In genomic region chr6:33838979-33839378, GRCh38 we compare ENCODE assay signal across 21 cellular contexts. TPM values are rescaled to one million over a fixed set of nuclear protein-coding genes. Genes with fewer than 3 reads are reported as not detected.
DNase-seq lines count a peak whose midpoint lies in the region; ATAC-seq and TF ChIP-seq lines count a peak whose summit lies in the region.
"Had no signal": no experiment of that assay in that cellular context is flagged by ENCODE, and none has a peak within 500 bp of the region (broad histone marks: within the 10 kb centered on the region; RNA-seq: fewer than 3 reads in every experiment).

No MANE protein-coding gene starts in this region.

- H3F3A ChIP-seq in smooth muscle cell (ENCODE audit: low read depth), result peaks cover 14% of the 10 kb centered on the region

- H3K9me3 ChIP-seq in smooth muscle cell (replicated peaks; ENCODE audit: low read depth), result no peaks in the 10 kb centered on the region
- H3K9me3 ChIP-seq in CD4-positive, alpha-beta memory T cell (ENCODE audit: control insufficient read depth in 1 of 2, low read length in 2 of 2), result no peaks in the 10 kb centered on the region
- H3K9me3 ChIP-seq: adrenal gland, thoracic aorta had no signal

- H2AFZ ChIP-seq in smooth muscle cell (ENCODE audit: low read depth), result peak overlapping the region; percentile 57

- no peak for ATAC-seq in activated CD4-positive, alpha-beta T cell treated with anti-CD3 and anti-CD28 coated beads for 36 hours
- peak; percentile 20 for ATAC-seq in foreskin keratinocyte
- ATAC-seq in GM21619 (IDR thresholded peaks at IDR 0.05; ENCODE audit: unreplicated experiment), result no peak
- no peak for ATAC-seq in natural killer cell

- POLR2A ChIA-PET in activated CD4-positive, alpha-beta T cell treated with anti-CD3 and anti-CD28 coated beads for 36 hours (lab: Charles Lee), result interaction anchor here (0.5 kb wide), 1 partner anchor 1512 kb away, joined by 5 read pairs; no protein-coding TSS in a partner anchor
- POLR2A ChIA-PET in CD4-positive, alpha-beta memory T cell (lab: Charles Lee; ENCODE audit: partially characterized antibody), result interaction anchor here (1.2 to 1.3 kb wide), 3 partner anchors 9 to 18 kb away, joined by 3 to 6 read pairs (median 3); no protein-coding TSS in a partner anchor

- H3K4me1 ChIP-seq in foreskin keratinocyte (peaks cover 39% of the 10 kb centered on the region), smooth muscle cell (ENCODE audit: low read depth) (peaks cover 19% of the 10 kb centered on the region)
- H3K4me1 ChIP-seq in CD4-positive, alpha-beta memory T cell (ENCODE audit: insufficient read depth, low read length), result peaks cover 18% of the 10 kb centered on the region

- peaks cover 4% of the 10 kb centered on the region for H3K9me3 Mint-ChIP-seq in activated CD4-positive, alpha-beta T cell treated with anti-CD3 and anti-CD28 coated beads, Interleukin-2, amount 10 ng/mL, durations not matched to agents 24 days and 14 days
- H3K9me3 Mint-ChIP-seq in activated CD4-positive, alpha-beta T cell treated with anti-CD3 and anti-CD28 coated beads for 36 hours (ENCODE audit: low read depth), result no peaks in the 10 kb centered on the region
- peaks cover 0 to 2% of the 10 kb centered on the region in 2 donors for H3K9me3 Mint-ChIP-seq in natural killer cell
- H3K9me3 Mint-ChIP-seq in CD4-positive, alpha-beta memory T cell, result peaks cover 0 to 7% (median 1%) of the 10 kb centered on the region in 8 donors

- H3K27ac Mint-ChIP-seq in activated CD4-positive, alpha-beta T cell treated with anti-CD3 and anti-CD28 coated beads, Interleukin-2, amount 10 ng/mL, durations not matched to agents 24 days and 14 days, result peak overlapping the region; percentile 45
- H3K27ac Mint-ChIP-seq in activated CD4-positive, alpha-beta T cell treated with anti-CD3 and anti-CD28 coated beads for 36 hours, result no peak overlapping the region
- H3K27ac Mint-ChIP-seq in natural killer cell, result no peak overlapping the region
- peak overlapping the region in 1 of 7 donors; percentile 39 for H3K27ac Mint-ChIP-seq in CD4-positive, alpha-beta memory T cell
- H3K27ac Mint-ChIP-seq: WTC11 had no signal

- TF ChIP-seq CTCF in foreskin keratinocyte (conservative IDR thresholded peaks at IDR 0.05), result no peak
- TF ChIP-seq CTCF in smooth muscle cell (IDR thresholded peaks at IDR 0.05; ENCODE audit: borderline replicate concordance, insufficient read depth, poor library complexity, severe bottlenecking), result no peak
- TF ChIP-seq CTCF in natural killer cell (IDR thresholded peaks at IDR 0.05), result no peak

- H3K27me3 ChIP-seq in foreskin keratinocyte (no peaks in the 10 kb centered on the region), smooth muscle cell (ENCODE audit: low read depth) (no peaks in the 10 kb centered on the region)
- H3K27me3 ChIP-seq in CD4-positive, alpha-beta memory T cell (ENCODE audit: insufficient read depth, low read length), result no peaks in the 10 kb centered on the region
- H3K27me3 ChIP-seq: adrenal gland had no signal

- CTCF ChIA-PET in activated CD4-positive, alpha-beta T cell treated with anti-CD3 and anti-CD28 coated beads for 36 hours (lab: Charles Lee), result no interaction called here
- CTCF ChIA-PET in CD4-positive, alpha-beta memory T cell (lab: Charles Lee; ENCODE audit: partially characterized antibody), result interaction anchor here (0.8 kb wide), 1 partner anchor 23 kb away, joined by 3 read pairs; no protein-coding TSS in a partner anchor

- H3K9ac ChIP-seq in smooth muscle cell (ENCODE audit: low read depth), result peak overlapping the region; percentile 23

- no peaks in the 10 kb centered on the region for H3K36me3 Mint-ChIP-seq in activated CD4-positive, alpha-beta T cell treated with anti-CD3 and anti-CD28 coated beads, Interleukin-2, amount 10 ng/mL, durations not matched to agents 24 days and 14 days (ENCODE audit: low read depth)
- no peaks in the 10 kb centered on the region for H3K36me3 Mint-ChIP-seq in activated CD4-positive, alpha-beta T cell treated with anti-CD3 and anti-CD28 coated beads for 36 hours (ENCODE audit: low read depth)
- peaks cover 9% of the 10 kb centered on the region for H3K36me3 Mint-ChIP-seq in natural killer cell
- H3K36me3 Mint-ChIP-seq in CD4-positive, alpha-beta memory T cell, result no peaks in the 10 kb centered on the region
- H3K36me3 Mint-ChIP-seq: CD4-positive, CD25-positive, alpha-beta regulatory T cell had no signal

- 42% methylated on average over 10 of the region's 10 CpGs for WGBS in smooth muscle cell (ENCODE audit: low lambda C conversion rate)

- H3K36me3 ChIP-seq in smooth muscle cell (ENCODE audit: low read depth), result no peaks in the 10 kb centered on the region
- no peaks in the 10 kb centered on the region for H3K36me3 ChIP-seq in CD4-positive, alpha-beta memory T cell (ENCODE audit: insufficient read depth, low read length)
- H3K36me3 ChIP-seq: adrenal gland, thoracic aorta had no signal

- no peak for DNase-seq in activated CD4-positive, alpha-beta T cell treated with anti-CD3 and anti-CD28 coated beads, Interleukin-2, amount 10 ng/mL, durations not matched to agents 24 days and 14 days
- DNase-seq in activated CD4-positive, alpha-beta T cell treated with anti-CD3 and anti-CD28 coated beads for 36 hours, result no peak
- DNase-seq in SHP77 (lab: John Stamatoyannopoulos, UW) (peak; percentile 45 to 51), foreskin keratinocyte (peak; percentile 32 to 62), smooth muscle cell (lab: John Stamatoyannopoulos, UW; ENCODE audit: unreplicated experiment) (no peak), natural killer cell (no peak)
- no peak for DNase-seq in CD4-positive, alpha-beta memory T cell
- DNase-seq: CD4-positive, CD25-positive, alpha-beta regulatory T cell; central memory CD4-positive, alpha-beta T cell; NCI-H187; NCI-H446; retina; Right ventricle myocardium superior; T-helper 2 cell had no signal

- intact Hi-C loops in activated CD4-positive, alpha-beta T cell treated with anti-CD3 and anti-CD28 coated beads, Interleukin-2, amount 10 ng/mL, durations not matched to agents 24 days and 14 days (cut with micrococcal nuclease), result no loop called here
- intact Hi-C loops in activated CD4-positive, alpha-beta T cell treated with anti-CD3 and anti-CD28 coated beads for 36 hours (cut with DNase I, micrococcal nuclease), result no loop called here
- intact Hi-C loops in natural killer cell (cut with micrococcal nuclease), result no loop called here
- intact Hi-C loops in CD4-positive, alpha-beta memory T cell (cut with micrococcal nuclease), result no loop called here

- peaks cover 15% of the 10 kb centered on the region for H3K4me1 Mint-ChIP-seq in activated CD4-positive, alpha-beta T cell treated with anti-CD3 and anti-CD28 coated beads, Interleukin-2, amount 10 ng/mL, durations not matched to agents 24 days and 14 days
- H3K4me1 Mint-ChIP-seq in activated CD4-positive, alpha-beta T cell treated with anti-CD3 and anti-CD28 coated beads for 36 hours, result peaks cover 15% of the 10 kb centered on the region
- peaks cover 11% of the 10 kb centered on the region in 2 donors for H3K4me1 Mint-ChIP-seq in natural killer cell
- peaks cover 8 to 17% (median 12%) of the 10 kb centered on the region in 4 donors for H3K4me1 Mint-ChIP-seq in CD4-positive, alpha-beta memory T cell

- no peak overlapping the region for H3K4me3 Mint-ChIP-seq in activated CD4-positive, alpha-beta T cell treated with anti-CD3 and anti-CD28 coated beads, Interleukin-2, amount 10 ng/mL, durations not matched to agents 24 days and 14 days
- H3K4me3 Mint-ChIP-seq in activated CD4-positive, alpha-beta T cell treated with anti-CD3 and anti-CD28 coated beads for 36 hours, result no peak overlapping the region
- H3K4me3 Mint-ChIP-seq in natural killer cell, result no peak overlapping the region
- no peak overlapping the region for H3K4me3 Mint-ChIP-seq in CD4-positive, alpha-beta memory T cell
- H3K4me3 Mint-ChIP-seq: CD4-positive, CD25-positive, alpha-beta regulatory T cell; WTC11 had no signal

- no peaks in the 10 kb centered on the region for H3K79me2 ChIP-seq in smooth muscle cell (ENCODE audit: low read depth)

- H3K4me3 ChIP-seq in smooth muscle cell, result no peak overlapping the region
- no peak overlapping the region for H3K4me3 ChIP-seq in CD4-positive, alpha-beta memory T cell (ENCODE audit: low read length in 2 of 2)
- H3K4me3 ChIP-seq: adrenal gland, thoracic aorta had no signal

- H3K27ac ChIP-seq in foreskin keratinocyte, result no peak overlapping the region
- H3K27ac ChIP-seq in smooth muscle cell (ENCODE audit: low read depth), result peak overlapping the region; percentile 97
- H3K27ac ChIP-seq in CD4-positive, alpha-beta memory T cell (ENCODE audit: low read depth, low read length), result no peak overlapping the region
- H3K27ac ChIP-seq: thoracic aorta had no signal

- H4K20me1 ChIP-seq in smooth muscle cell (ENCODE audit: low read depth), result no peaks in the 10 kb centered on the region

- H3K4me2 ChIP-seq in smooth muscle cell, result peak overlapping the region; percentile 76

- peaks cover 10% of the 10 kb centered on the region for H3K27me3 Mint-ChIP-seq in activated CD4-positive, alpha-beta T cell treated with anti-CD3 and anti-CD28 coated beads, Interleukin-2, amount 10 ng/mL, durations not matched to agents 24 days and 14 days
- no peaks in the 10 kb centered on the region for H3K27me3 Mint-ChIP-seq in activated CD4-positive, alpha-beta T cell treated with anti-CD3 and anti-CD28 coated beads for 36 hours
- H3K27me3 Mint-ChIP-seq in natural killer cell (ENCODE audit: low read depth in 2 of 2), result peaks cover 47 to 51% of the 10 kb centered on the region in 2 donors
- H3K27me3 Mint-ChIP-seq in CD4-positive, alpha-beta memory T cell, result peaks cover 0 to 2% of the 10 kb centered on the region in 2 donors

RNA-seq across cellular contexts. Expression of gene MLN, which starts 35.2 kb away (rescaled TPM):
- not detected in 2 replicates for total RNA-seq in activated CD4-positive, alpha-beta T cell treated with anti-CD3 and anti-CD28 coated beads, Interleukin-2, amount 10 ng/mL, durations not matched to agents 24 days and 14 days
- total RNA-seq in activated CD4-positive, alpha-beta T cell treated with anti-CD3 and anti-CD28 coated beads for 36 hours, result not detected
- total RNA-seq in foreskin keratinocyte (not detected in 2 replicates), smooth muscle cell (not detected in 2 replicates), natural killer cell (not detected)
- polyA plus RNA-seq in foreskin keratinocyte (not detected in 2 replicates), smooth muscle cell (not detected in 2 replicates)
- total RNA-seq in CD4-positive, alpha-beta memory T cell, result not detected
- not detected for polyA plus RNA-seq in CD4-positive, alpha-beta memory T cell
- total RNA-seq: activated CD8-positive, alpha-beta memory T cell treated with anti-CD3 and anti-CD28 coated beads for 36 hours; adrenal gland; CD4-positive, CD25-positive, alpha-beta regulatory T cell; lung microvascular endothelial cell; M059J; Right ventricle myocardium superior; thoracic aorta; WTC11 had no signal
- polyA plus RNA-seq: adrenal gland; CD4-positive, CD25-positive, alpha-beta regulatory T cell had no signal

RNA-seq across cellular contexts. Expression of gene LEMD2, which starts 50.0 kb away (rescaled TPM):
- 64.3 and 66.4 TPM in 2 replicates for total RNA-seq in activated CD4-positive, alpha-beta T cell treated with anti-CD3 and anti-CD28 coated beads, Interleukin-2, amount 10 ng/mL, durations not matched to agents 24 days and 14 days
- 10 to 100 TPM; 55.2 to 61.5 TPM for total RNA-seq in activated CD4-positive, alpha-beta T cell treated with anti-CD3 and anti-CD28 coated beads for 36 hours
- total RNA-seq in foreskin keratinocyte (54.2 and 56.5 TPM in 2 replicates), smooth muscle cell (48.8 and 52.4 TPM in 2 replicates), natural killer cell (100 to 1,000 TPM; 109 to 133 (median 121) TPM)
- polyA plus RNA-seq in foreskin keratinocyte (51.7 and 53.6 TPM in 2 replicates), smooth muscle cell (87.3 and 91.6 TPM in 2 replicates)
- total RNA-seq in CD4-positive, alpha-beta memory T cell, result 100 to 1,000 TPM; 115 to 126 TPM
- polyA plus RNA-seq in CD4-positive, alpha-beta memory T cell, result 10 to 100 TPM; 13.5 to 44.6 TPM

Comparison
In these comparisons a context has a peak if more than half of its experiments do, and no peak if none do; other contexts are left out.
1. DNase-seq: peak in SHP77 (2 of 2) and foreskin keratinocyte (2 of 2); none in activated CD4-positive, alpha-beta T cell treated with anti-CD3 and anti-CD28 coated beads, Interleukin-2, amount 10 ng/mL, durations not matched to agents 24 days and 14 days (single experiment), activated CD4-positive, alpha-beta T cell treated with anti-CD3 and anti-CD28 coated beads for 36 hours (single experiment), smooth muscle cell (single experiment), natural killer cell (single experiment) and CD4-positive, alpha-beta memory T cell (0 of 5).